ENCODE assay signal across 7 cellular contexts in the genomic region with DNA sequence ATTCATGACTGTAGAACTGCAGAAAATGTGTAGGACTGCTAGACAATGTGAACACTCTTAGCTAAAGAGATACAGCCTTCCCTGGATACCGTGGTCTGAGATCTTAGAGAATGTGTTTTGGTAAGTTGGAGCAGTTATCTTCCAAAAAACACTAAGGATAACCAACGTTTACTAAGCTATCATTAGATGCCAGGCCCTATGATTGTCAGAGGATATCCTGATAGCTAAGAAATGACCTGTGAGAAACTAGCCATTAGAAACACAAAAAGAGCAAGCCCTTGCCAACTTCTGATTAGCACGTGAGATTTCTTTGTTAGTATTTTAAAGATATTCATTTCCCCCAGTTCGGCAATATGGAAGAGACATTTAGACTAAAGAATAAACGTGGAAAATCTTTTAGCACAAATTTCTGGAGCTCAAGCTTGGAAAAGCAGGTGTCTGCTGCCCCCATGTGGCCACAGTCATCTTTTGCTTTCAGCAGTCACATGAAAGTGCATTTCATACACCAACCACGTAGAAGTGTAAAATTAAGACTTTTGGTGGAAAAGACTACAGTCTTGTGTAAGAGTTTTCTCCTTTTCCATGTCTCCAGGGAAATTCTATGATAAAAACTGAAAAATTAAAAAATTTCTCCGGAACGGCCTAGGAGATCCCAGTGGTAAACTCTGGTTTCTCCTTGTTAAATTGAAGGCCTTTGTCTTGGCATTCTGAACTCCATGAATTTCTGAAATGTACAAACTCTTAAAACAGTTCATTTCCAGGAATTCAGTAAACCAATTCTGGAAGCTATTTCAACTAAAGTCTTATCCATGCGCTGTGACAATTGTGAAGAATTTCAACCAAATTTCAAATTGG.
A peak's percentile ranks its signal among the peaks of the same experiment; 100 is the strongest.
DNase-seq lines count a peak whose midpoint lies in the region; ATAC-seq, FAIRE-seq and TF ChIP-seq lines count a peak whose summit lies in the region.

No MANE protein-coding gene starts in this region.

- no peak overlapping the region for H3K27ac Mint-ChIP-seq in immature natural killer cell

- peak; percentile 51 to 79 for TF ChIP-seq RAD21 in K562 (CRISPR knock-in tag; conservative IDR thresholded peaks at IDR 0.05 in 1 of 2, IDR thresholded peaks at IDR 0.05 in 1 of 2)

- no peak for TF ChIP-seq POLR2A in K562 (conservative IDR thresholded peaks at IDR 0.05)

- H3K36me3 ChIP-seq in K562 (ENCODE audit: control insufficient read depth, insufficient read depth, low read length), result no peaks in the 10 kb centered on the region

- no peaks in the 10 kb centered on the region for H3K79me2 ChIP-seq in K562 (ENCODE audit: control insufficient read depth, insufficient read depth, low read length)

- ATAC-seq in K562 (peak; percentile 55; the same call in 1 of the 3 replicates), HG03565 (IDR thresholded peaks at IDR 0.05; ENCODE audit: unreplicated experiment) (no peak)

- no peak overlapping the region for H3K4me2 ChIP-seq in K562 (ENCODE audit: insufficient read depth, low read length)

- H3K4me3 ChIP-seq in K562, result no peak overlapping the region

- no peak overlapping the region for H2AFZ ChIP-seq in K562 (ENCODE audit: low read depth, low read length)

- WGBS in K562 (ENCODE audit: insufficient coverage, low coverage, missing lambda C conversion rate), result 1% methylated on average over 9 of the region's 9 CpGs

- H3K9me3 Mint-ChIP-seq in immature natural killer cell, result no peaks in the 10 kb centered on the region

- no peaks in the 10 kb centered on the region for H3K9me1 ChIP-seq in K562 (ENCODE audit: control insufficient read depth, insufficient read depth, low read length)

- in situ Hi-C loops in K562 (cut with MboI), result no loop called here

- no peaks in the 10 kb centered on the region for H3K9me3 ChIP-seq in K562 (replicated peaks; ENCODE audit: control insufficient read depth, insufficient read depth, low read depth, low read length)

- no TSS peak for BruUV-seq in K562 (replicated peaks; lab: Mats Ljungman, UMichigan)

- H3K27me3 ChIP-seq in K562 (ENCODE audit: control insufficient read depth in 2 of 2, insufficient read depth in 2 of 2, low read length in 2 of 2), result no peaks in the 10 kb centered on the region

- intact Hi-C loops in K562 (cut with micrococcal nuclease), result loop anchor here (5.0 to 10.0 kb wide), 2 partner anchors 606 to 894 kb away; no protein-coding TSS in a partner anchor

- no peaks in the 10 kb centered on the region for H4K20me1 ChIP-seq in K562 (replicated peaks; ENCODE audit: control insufficient read depth, insufficient read depth, low read length)

- no peaks in the 10 kb centered on the region for H3K4me1 ChIP-seq in K562 (replicated peaks in 1 of 2; ENCODE audit: control insufficient read depth in 2 of 2, insufficient read depth in 2 of 2, low read length in 2 of 2)

- no peak overlapping the region for H3K27ac ChIP-seq in K562 (ENCODE audit: extremely low read depth, low read depth, low read length)

- CTCF ChIA-PET in K562 (lab: Yijun Ruan, JAX; ENCODE audit: low intra/inter-chr PET ratio), result interaction anchor here (0.6 kb wide), 1 partner anchor 777 kb away, joined by 3 read pairs; no protein-coding TSS in a partner anchor

- TF ChIP-seq CTCF in K562 (IDR thresholded peaks at IDR 0.05 in 2 of 3, conservative IDR thresholded peaks at IDR 0.05 in 1 of 3; ENCODE audit: insufficient read depth in 2 of 3, low read depth in 1 of 3, low read length in 3 of 3), result peak; percentile 62 to 76 (median 66)

- peaks cover 0 to 3% (median 0%) of the 10 kb centered on the region in 3 donors for H3K27me3 Mint-ChIP-seq in immature natural killer cell (ENCODE audit: low read depth in 3 of 3)

- H3K36me3 Mint-ChIP-seq in immature natural killer cell, result no peaks in the 10 kb centered on the region

- DNase-seq in GM03348 (ENCODE audit: low spot score) (peak; percentile 44), LoVo (ENCODE audit: low spot score) (peak; percentile 53), T-helper 9 cell (peak; percentile 55), K562 (ENCODE audit: extremely low read depth in 1 of 4, low spot score in 3 of 4) (peak; percentile 41 to 65 (median 53)), immature natural killer cell (peak; percentile 33 to 46 (median 45))
- peak; percentile 78 for DNase-seq in stimulated activated CD4-positive, alpha-beta T cell treated with anti-CD3 and anti-CD28 coated beads, Interleukin-15, amount 100 ng/mL, for 24 hours

- FAIRE-seq in K562 (lab: Jason Lieb, UNC), result peak; percentile 84

- H3K9ac ChIP-seq in K562 (ENCODE audit: insufficient read depth in 1 of 2, low read depth in 2 of 2, low read length in 2 of 2), result no peak overlapping the region

- H3K4me3 Mint-ChIP-seq in immature natural killer cell, result no peak overlapping the region

- no peak for TF ChIP-seq EP300 in K562 (IDR thresholded peaks at IDR 0.05; ENCODE audit: low read length)

- H3K4me1 Mint-ChIP-seq in immature natural killer cell, result no peaks in the 10 kb centered on the region

- POLR2A ChIA-PET in K562 (lab: Yijun Ruan, JAX), result interaction anchor here (0.7 kb wide), 1 partner anchor 8 kb away, joined by 3 read pairs; no protein-coding TSS in a partner anchor

TF ChIP-seq in K562, 482 proteins besides CTCF, POLR2A, EP300 and RAD21 (continues in another document):
- TF ChIP-seq CBX8 (IDR thresholded peaks at IDR 0.05; ENCODE audit: borderline replicate concordance, extremely low read depth, low read depth, low read length, poor library complexity, severe bottlenecking) (no peak), ETS2 (tag; IDR thresholded peaks at IDR 0.05; ENCODE audit: borderline replicate concordance, poor library complexity, severe bottlenecking) (no peak), PPARD (CRISPR knock-in tag; IDR thresholded peaks at IDR 0.05) (no peak), SMC3 (conservative IDR thresholded peaks at IDR 0.05; ENCODE audit: insufficient read depth, low read depth, low read length) (peak; percentile 49; the same call in 1 of the 2 replicates), EGR1 (conservative IDR thresholded peaks at IDR 0.05) (no peak), SMARCA5 (IDR thresholded peaks at IDR 0.05) (no peak), CBFA2T3 (IDR thresholded peaks at IDR 0.05) (no peak), STAG1 (CRISPR knock-in tag; IDR thresholded peaks at IDR 0.05; ENCODE audit: borderline replicate concordance) (peak; percentile 33; the same call in 1 of the 2 replicates), FOXA1 (IDR thresholded peaks at IDR 0.05; ENCODE audit: borderline replicate concordance) (no peak), BHLHE40 (IDR thresholded peaks at IDR 0.05; ENCODE audit: low read length) (no peak)
- TF ChIP-seq, protein P1, sequence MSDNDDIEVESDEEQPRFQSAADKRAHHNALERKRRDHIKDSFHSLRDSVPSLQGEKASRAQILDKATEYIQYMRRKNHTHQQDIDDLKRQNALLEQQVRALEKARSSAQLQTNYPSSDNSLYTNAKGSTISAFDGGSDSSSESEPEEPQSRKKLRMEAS (CRISPR knock-in tag; IDR thresholded peaks at IDR 0.05), result no peak
- TF ChIP-seq, protein P2, sequence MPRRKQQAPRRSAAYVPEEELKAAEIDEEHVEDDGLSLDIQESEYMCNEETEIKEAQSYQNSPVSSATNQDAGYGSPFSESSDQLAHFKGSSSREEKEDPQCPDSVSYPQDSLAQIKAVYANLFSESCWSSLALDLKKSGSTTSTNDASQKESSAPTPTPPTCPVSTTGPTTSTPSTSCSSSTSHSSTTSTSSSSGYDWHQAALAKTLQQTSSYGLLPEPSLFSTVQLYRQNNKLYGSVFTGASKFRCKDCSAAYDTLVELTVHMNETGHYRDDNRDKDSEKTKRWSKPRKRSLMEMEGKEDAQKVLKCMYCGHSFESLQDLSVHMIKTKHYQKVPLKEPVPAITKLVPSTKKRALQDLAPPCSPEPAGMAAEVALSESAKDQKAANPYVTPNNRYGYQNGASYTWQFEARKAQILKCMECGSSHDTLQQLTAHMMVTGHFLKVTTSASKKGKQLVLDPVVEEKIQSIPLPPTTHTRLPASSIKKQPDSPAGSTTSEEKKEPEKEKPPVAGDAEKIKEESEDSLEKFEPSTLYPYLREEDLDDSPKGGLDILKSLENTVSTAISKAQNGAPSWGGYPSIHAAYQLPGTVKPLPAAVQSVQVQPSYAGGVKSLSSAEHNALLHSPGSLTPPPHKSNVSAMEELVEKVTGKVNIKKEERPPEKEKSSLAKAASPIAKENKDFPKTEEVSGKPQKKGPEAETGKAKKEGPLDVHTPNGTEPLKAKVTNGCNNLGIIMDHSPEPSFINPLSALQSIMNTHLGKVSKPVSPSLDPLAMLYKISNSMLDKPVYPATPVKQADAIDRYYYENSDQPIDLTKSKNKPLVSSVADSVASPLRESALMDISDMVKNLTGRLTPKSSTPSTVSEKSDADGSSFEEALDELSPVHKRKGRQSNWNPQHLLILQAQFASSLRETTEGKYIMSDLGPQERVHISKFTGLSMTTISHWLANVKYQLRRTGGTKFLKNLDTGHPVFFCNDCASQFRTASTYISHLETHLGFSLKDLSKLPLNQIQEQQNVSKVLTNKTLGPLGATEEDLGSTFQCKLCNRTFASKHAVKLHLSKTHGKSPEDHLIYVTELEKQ (CRISPR knock-in tag; IDR thresholded peaks at IDR 0.05), result no peak
- TF ChIP-seq, protein P3, sequence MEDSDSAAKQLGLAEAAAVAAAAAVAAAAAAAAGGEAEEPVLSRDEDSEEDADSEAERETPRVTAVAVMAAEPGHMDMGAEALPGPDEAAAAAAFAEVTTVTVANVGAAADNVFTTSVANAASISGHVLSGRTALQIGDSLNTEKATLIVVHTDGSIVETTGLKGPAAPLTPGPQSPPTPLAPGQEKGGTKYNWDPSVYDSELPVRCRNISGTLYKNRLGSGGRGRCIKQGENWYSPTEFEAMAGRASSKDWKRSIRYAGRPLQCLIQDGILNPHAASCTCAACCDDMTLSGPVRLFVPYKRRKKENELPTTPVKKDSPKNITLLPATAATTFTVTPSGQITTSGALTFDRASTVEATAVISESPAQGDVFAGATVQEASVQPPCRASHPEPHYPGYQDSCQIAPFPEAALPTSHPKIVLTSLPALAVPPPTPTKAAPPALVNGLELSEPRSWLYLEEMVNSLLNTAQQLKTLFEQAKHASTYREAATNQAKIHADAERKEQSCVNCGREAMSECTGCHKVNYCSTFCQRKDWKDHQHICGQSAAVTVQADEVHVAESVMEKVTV (CRISPR knock-in tag; IDR thresholded peaks at IDR 0.05), result 0 out of 2 replicates have a peak, but pooled peaks have one; percentile 32
